In the genomic region with DNA sequence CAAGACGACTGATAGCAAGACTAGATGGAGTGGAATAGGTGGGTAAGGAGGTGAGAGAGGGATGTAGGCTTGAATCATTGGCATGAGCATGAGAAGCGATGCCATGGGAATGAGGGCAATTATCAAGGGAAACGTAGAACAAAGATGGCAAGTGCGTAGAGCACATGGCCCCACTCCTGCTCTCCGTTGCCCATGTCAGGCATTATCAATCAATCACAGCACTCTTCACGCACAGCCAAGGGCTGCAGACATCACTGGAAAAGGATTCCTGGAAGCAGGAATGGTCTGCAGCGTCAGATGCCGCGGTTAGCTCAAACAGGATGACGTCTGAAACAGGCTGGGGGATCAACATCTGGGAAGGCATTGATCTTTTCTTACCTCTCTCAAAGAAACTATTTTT, we compare ENCODE assay signal across 30 cellular contexts. TPM values are rescaled to one million over a fixed set of nuclear protein-coding genes. Genes with fewer than 3 reads are reported as not detected.
"Had no signal": no experiment of that assay in that cellular context is flagged by ENCODE, and none has a peak within 500 bp of the region (broad histone marks: within the 10 kb centered on the region; RNA-seq: fewer than 3 reads in every experiment).

No MANE protein-coding gene starts in this region.

- H3K4me3 Mint-ChIP-seq: activated CD4-positive, alpha-beta memory T cell treated with anti-CD3 and anti-CD28 coated beads, Interleukin-2, amount 10 ng/mL, durations not matched to agents 7 days and 5 days; activated CD8-positive, alpha-beta memory T cell treated with anti-CD3 and anti-CD28 coated beads, Interleukin-2, amount 10 ng/mL, durations not matched to agents 7 days and 5 days; immature natural killer cell; nephron progenitor cell had no signal

- H3K27ac Mint-ChIP-seq: activated CD4-positive, alpha-beta memory T cell treated with anti-CD3 and anti-CD28 coated beads, Interleukin-2, amount 10 ng/mL, durations not matched to agents 7 days and 5 days; activated CD8-positive, alpha-beta memory T cell treated with anti-CD3 and anti-CD28 coated beads, Interleukin-2, amount 10 ng/mL, durations not matched to agents 7 days and 5 days; activated T-helper 2 cell treated with anti-CD3 and anti-CD28 coated beads, Interferon-gamma antibody, Interleukin-2, Interleukin-4, amounts not matched to agents 10 μg/mL and 5 μg/mL and 100 μg/mL, durations not matched to agents 14 hours and 24 hours and 36 hours; immature natural killer cell; nephron progenitor cell; progenitor cell of endocrine pancreas had no signal

- DNase-seq: activated CD4-positive, alpha-beta memory T cell treated with anti-CD3 and anti-CD28 coated beads, Interleukin-2, amount 10 ng/mL, durations not matched to agents 7 days and 5 days; activated CD4-positive, alpha-beta T cell treated with anti-CD3 and anti-CD28 coated beads for 48 hours; activated CD4-positive, CD25-positive, alpha-beta regulatory T cell; activated CD8-positive, alpha-beta memory T cell treated with anti-CD3 and anti-CD28 coated beads, Interleukin-2, amount 10 ng/mL, durations not matched to agents 7 days and 5 days; activated naive CD4-positive, alpha-beta T cell treated with Interleukin-2 at 50 U/mL for 16 hours; activated T-cell treated with anti-CD3 and anti-CD28 coated beads, Interleukin-2, amount 50 U/mL, for 1 hour; aorta; cerebellar nuclear complex; cortex of kidney; effector CD4-positive, alpha-beta T cell; heart right ventricle; immature natural killer cell; kidney glomerular epithelial cell; left ventricle myocardium inferior; mammary epithelial cell; nephron progenitor cell; right cardiac atrium; stimulated activated CD4-positive, alpha-beta T cell treated with anti-CD3 and anti-CD28 coated beads, Interleukin-2, amount 100 ng/mL, for 24 hours; stimulated activated naive CD8-positive, alpha-beta T cell treated with anti-CD3 and anti-CD28 coated beads, Interleukin-15, Interleukin-2, amounts not matched to agents 100 U/mL and 50 U/mL, for 24 hours; substantia nigra; T1000; tibial artery; uterus had no signal

- H3K36me3 ChIP-seq: breast epithelium, heart right ventricle, left ventricle myocardium inferior, tibial artery, uterus had no signal

- H3K27ac ChIP-seq: breast epithelium, heart right ventricle, left ventricle myocardium inferior, tibial artery, uterus had no signal

- ATAC-seq: activated CD8-positive, alpha-beta memory T cell treated with anti-CD3 and anti-CD28 coated beads, Interleukin-2, amount 10 ng/mL, durations not matched to agents 7 days and 5 days; heart right ventricle; right cardiac atrium; stimulated activated naive CD8-positive, alpha-beta T cell treated with anti-CD3 and anti-CD28 coated beads, Interleukin-15, Interleukin-2, amounts not matched to agents 100 U/mL and 50 U/mL, for 24 hours had no signal

- H3K9me3 ChIP-seq: breast epithelium, heart right ventricle, left ventricle myocardium inferior, tibial artery, uterus had no signal

- H3K27me3 ChIP-seq: breast epithelium, uterus had no signal

- H3K36me3 Mint-ChIP-seq: activated CD8-positive, alpha-beta memory T cell treated with anti-CD3 and anti-CD28 coated beads, Interleukin-2, amount 10 ng/mL, durations not matched to agents 7 days and 5 days; immature natural killer cell had no signal

- H3K9me3 Mint-ChIP-seq: activated CD4-positive, alpha-beta memory T cell treated with anti-CD3 and anti-CD28 coated beads, Interleukin-2, amount 10 ng/mL, durations not matched to agents 7 days and 5 days; activated T-helper 2 cell treated with anti-CD3 and anti-CD28 coated beads, Interferon-gamma antibody, Interleukin-2, Interleukin-4, amounts not matched to agents 10 μg/mL and 5 μg/mL and 100 μg/mL, durations not matched to agents 14 hours and 24 hours and 36 hours; immature natural killer cell; nephron progenitor cell had no signal

- H3K4me1 ChIP-seq: uterus had no signal

- H3K4me3 ChIP-seq: breast epithelium, heart right ventricle, left ventricle myocardium inferior, tibial artery, uterus had no signal

RNA-seq across cellular contexts. Expression of gene GALNTL5, which starts 25.6 kb away (rescaled TPM):
- total RNA-seq: activated CD4-positive, alpha-beta memory T cell treated with anti-CD3 and anti-CD28 coated beads, Interleukin-2, amount 10 ng/mL, durations not matched to agents 7 days and 5 days; activated CD8-positive, alpha-beta memory T cell treated with anti-CD3 and anti-CD28 coated beads, Interleukin-2, amount 10 ng/mL, durations not matched to agents 7 days and 5 days; activated T-helper 2 cell treated with anti-CD3 and anti-CD28 coated beads, Interferon-gamma antibody, Interleukin-2, Interleukin-4, amounts not matched to agents 10 μg/mL and 5 μg/mL and 100 μg/mL, durations not matched to agents 14 hours and 24 hours and 36 hours; aorta; breast epithelium; left ventricle myocardium inferior; mammary epithelial cell; myocyte; omental fat pad; progenitor cell of endocrine pancreas; skeletal muscle tissue; uterus had no signal
- polyA plus RNA-seq: aorta, esophagus, heart right ventricle, immature natural killer cell, mammary epithelial cell, right cardiac atrium had no signal
